In genomic region chr15:29139540-29140459, GRCh38 we compare ENCODE assay signal across 9 cellular contexts.
DNase-seq lines count a peak whose midpoint lies in the region; ATAC-seq and TF ChIP-seq lines count a peak whose summit lies in the region.
"Had no signal": no experiment of that assay in that cellular context is flagged by ENCODE, and none has a peak within 500 bp of the region (broad histone marks: within the 10 kb centered on the region; RNA-seq: fewer than 3 reads in every experiment).

No MANE protein-coding gene starts in this region.

- WGBS in mammary epithelial cell (ENCODE audit: low coverage, missing lambda C conversion rate), result 57% methylated on average over 25 of the region's 31 CpGs
- 33% methylated on average over 30 of the region's 31 CpGs for WGBS in HUES64

- H3K27ac Mint-ChIP-seq in MCF 10A (ENCODE audit: low read depth, unreplicated experiment) (no peak overlapping the region), T-helper 17 cell (no peak overlapping the region)

- H3K27me3 Mint-ChIP-seq in MCF 10A (ENCODE audit: insufficient read depth, unreplicated experiment) (peaks cover 38% of the 10 kb centered on the region), T-helper 17 cell (peaks cover 62% of the 10 kb centered on the region)

- intact Hi-C loops in MCF 10A (cut with micrococcal nuclease), result loop anchor here (5.0 kb wide), 1 partner anchor 563 kb away; no protein-coding TSS in a partner anchor
- intact Hi-C loops in mammary epithelial cell (cut with micrococcal nuclease), result loop anchor here (10.0 kb wide), 1 partner anchor 135 kb away; no protein-coding TSS in a partner anchor

- H2AFZ ChIP-seq in mammary epithelial cell (ENCODE audit: low read depth, low read length), result no peak overlapping the region

- no peak overlapping the region for H3K4me3 Mint-ChIP-seq in MCF 10A (ENCODE audit: unreplicated experiment)
- H3K4me3 Mint-ChIP-seq in T-helper 17 cell, result no peak overlapping the region

- DNase-seq in MCF 10A (ENCODE audit: unreplicated experiment) (peak; percentile 11), mammary epithelial cell (no peak), T-helper 17 cell (peak in 1 of 3 donors; percentile 49), astrocyte of the hippocampus (ENCODE audit: low read depth, low spot score) (peak; percentile 77), SW 1271 (lab: John Stamatoyannopoulos, UW) (no peak)
- peak; percentile 17 to 50 for DNase-seq in stimulated activated CD4-positive, alpha-beta T cell treated with anti-CD3 and anti-CD28 coated beads, Interleukin-15, amount 100 ng/mL, for 48 hours (ENCODE audit: low read depth in 2 of 2)

- dilution Hi-C loops in mammary epithelial cell (cut with HindIII; ENCODE audit: low sequenced_read_pairs), result no loop called here

- H3K36me3 ChIP-seq in mammary epithelial cell (ENCODE audit: insufficient read depth, low read length) (no peaks in the 10 kb centered on the region), HUES64 (ENCODE audit: insufficient read depth, low read length) (no peaks in the 10 kb centered on the region), iPS-18a (ENCODE audit: control insufficient read depth, low read depth, low read length) (no peaks in the 10 kb centered on the region)
- H3K36me3 ChIP-seq: neutrophil had no signal

- no TSS peak for BruUV-seq in MCF 10A (replicated peaks; lab: Mats Ljungman, UMichigan)
- no TSS peak for BruUV-seq in mammary epithelial cell (replicated peaks; lab: Mats Ljungman, UMichigan)

- no peak overlapping the region for H3K4me3 ChIP-seq in mammary epithelial cell (replicated peaks in 1 of 3; ENCODE audit: insufficient read depth in 1 of 3, low read depth in 2 of 3, low read length in 3 of 3)
- H3K4me3 ChIP-seq in HUES64 (ENCODE audit: low read length), result peak overlapping the region; percentile 39
- H3K4me3 ChIP-seq in iPS-18a (ENCODE audit: low read length), result peak overlapping the region; percentile 43

- H3K9me3 Mint-ChIP-seq in MCF 10A (ENCODE audit: unreplicated experiment), result no peaks in the 10 kb centered on the region

- peaks cover 5% of the 10 kb centered on the region for H3K4me1 Mint-ChIP-seq in MCF 10A (ENCODE audit: insufficient read depth, unreplicated experiment)
- H3K4me1 Mint-ChIP-seq in T-helper 17 cell, result peaks cover 14% of the 10 kb centered on the region

- no peaks in the 10 kb centered on the region for H3K79me2 ChIP-seq in mammary epithelial cell (ENCODE audit: insufficient read depth, low read length)

- POLR2A ChIA-PET in MCF 10A (lab: Yijun Ruan, JAX), result no interaction called here

- CTCF ChIA-PET in MCF 10A (lab: Yijun Ruan, JAX) (interaction anchor here (0.5 to 1.5 kb wide), 13 partner anchors 9 to 857 kb away, joined by 3 to 6 read pairs (median 3); no protein-coding TSS in a partner anchor), mammary epithelial cell (lab: Charles Lee; ENCODE audit: low non-redundant PET) (no interaction called here)

- H3K4me2 ChIP-seq in mammary epithelial cell (ENCODE audit: insufficient read depth, low read depth, low read length), result no peak overlapping the region

- H3K9me3 ChIP-seq in mammary epithelial cell (replicated peaks; ENCODE audit: insufficient read depth, low read length), result peaks cover 62% of the 10 kb centered on the region
- no peaks in the 10 kb centered on the region for H3K9me3 ChIP-seq in HUES64 (ENCODE audit: insufficient read depth, low read depth, low read length)
- no peaks in the 10 kb centered on the region for H3K9me3 ChIP-seq in T-helper 17 cell (ENCODE audit: control insufficient read depth, low read length, poor library complexity, severe bottlenecking)
- H3K9me3 ChIP-seq in iPS-18a (ENCODE audit: control insufficient read depth, low read depth, low read length), result no peaks in the 10 kb centered on the region
- H3K9me3 ChIP-seq: neutrophil had no signal

- H3K36me3 Mint-ChIP-seq in MCF 10A (ENCODE audit: insufficient read depth, unreplicated experiment) (no peaks in the 10 kb centered on the region), T-helper 17 cell (ENCODE audit: low read depth) (peaks cover 4% of the 10 kb centered on the region)

- H3K4me1 ChIP-seq in mammary epithelial cell (ENCODE audit: insufficient read depth, low read length) (no peaks in the 10 kb centered on the region), HUES64 (ENCODE audit: insufficient read depth, low read length) (0 out of 2 replicates have a peak, but pooled peaks cover 8% of the 10 kb centered on the region), iPS-18a (ENCODE audit: control insufficient read depth, low read depth, low read length) (peaks cover 12% of the 10 kb centered on the region)

- in situ Hi-C loops in mammary epithelial cell (cut with MboI; ENCODE audit: low sequenced_read_pairs in 2 of 2), result no loop called here

- H3K27me3 ChIP-seq in mammary epithelial cell (ENCODE audit: insufficient read depth, low read length), result no peaks in the 10 kb centered on the region
- H3K27me3 ChIP-seq in HUES64 (ENCODE audit: insufficient read depth, low read length), result no peaks in the 10 kb centered on the region
- H3K27me3 ChIP-seq in iPS-18a (ENCODE audit: control insufficient read depth, insufficient read depth, low read length), result no peaks in the 10 kb centered on the region

- peak; percentile 74 for ATAC-seq in T-helper 17 cell

- no peaks in the 10 kb centered on the region for H4K20me1 ChIP-seq in mammary epithelial cell (ENCODE audit: insufficient read depth, low read length)

- TF ChIP-seq CTCF in MCF 10A (IDR thresholded peaks at IDR 0.05; ENCODE audit: unreplicated experiment), result peak; percentile 41
- TF ChIP-seq CTCF in mammary epithelial cell (conservative IDR thresholded peaks at IDR 0.05 in 1 of 2, IDR thresholded peaks at IDR 0.05 in 1 of 2; ENCODE audit: extremely low read depth in 1 of 2, insufficient read depth in 1 of 2, low read depth in 1 of 2, low read length in 2 of 2), result no peak

- H3K9ac ChIP-seq in mammary epithelial cell (ENCODE audit: insufficient read depth, low read length), result no peak overlapping the region
- H3K9ac ChIP-seq in HUES64 (ENCODE audit: low read depth, low read length), result peak overlapping the region; percentile 3; the same call in 1 of the 2 replicates
- peak overlapping the region; percentile 16 for H3K9ac ChIP-seq in iPS-18a (ENCODE audit: low read length)

- H3K27ac ChIP-seq in mammary epithelial cell (ENCODE audit: insufficient read depth, low read depth, low read length) (no peak overlapping the region), HUES64 (ENCODE audit: low read depth, low read length) (no peak overlapping the region), iPS-18a (ENCODE audit: low read length) (no peak overlapping the region)
- H3K27ac ChIP-seq: neutrophil had no signal

Comparison
In these comparisons a context has a peak if more than half of its experiments do, and no peak if none do; other contexts are left out.
1. DNase-seq: peak in MCF 10A (single experiment), astrocyte of the hippocampus (single experiment) and stimulated activated CD4-positive, alpha-beta T cell treated with anti-CD3 and anti-CD28 coated beads, Interleukin-15, amount 100 ng/mL, for 48 hours (2 of 2); none in mammary epithelial cell (single experiment) and SW 1271 (0 of 2).
2. H3K4me3 ChIP-seq: peak in HUES64 (single experiment) and iPS-18a (single experiment); none in mammary epithelial cell (0 of 3).